In genomic region chr12:55930771-55931316, GRCh38 we compare ENCODE assay signal across 8 cellular contexts. TPM values are rescaled to one million over a fixed set of nuclear protein-coding genes. Genes with fewer than 3 reads are reported as not detected.
A peak's percentile ranks its signal among the peaks of the same experiment; 100 is the strongest.
DNase-seq lines count a peak whose midpoint lies in the region; ATAC-seq and TF ChIP-seq lines count a peak whose summit lies in the region.

DGKA (plus strand) TSS chr12:55931162; CDS start chr12:55936504, 5,342 bp downstream.

- H3K9ac ChIP-seq in HUES64 (ENCODE audit: low read depth, low read length) = peak within 1 kb of the TSS; percentile 22; the same call in 1 of the 2 replicates

- 77% methylated on average over 2 of the region's 3 CpGs for WGBS in HUES64
- WGBS in testis, 2 donors = 37 to 38% methylated on average over 3 of the region's 3 CpGs

- intact Hi-C loops in testis (cut with DNase I; ENCODE audit: low total_unique reads) = loop anchor here (10.0 kb wide), 1 partner anchor 186 kb away; the partner anchor contains the start of gene GDF11

- H3K9me3 ChIP-seq in HUES64 (ENCODE audit: insufficient read depth, low read depth, low read length) (no peaks in the 10 kb centered on the region), testis (no peaks in the 10 kb centered on the region)

- peak; percentile 28 to 52 (median 32) for TF ChIP-seq CTCF in testis (IDR thresholded peaks at IDR 0.05)

- H3K4me1 ChIP-seq in HUES64 (ENCODE audit: insufficient read depth, low read length) (peaks cover 26% of the 10 kb centered on the region), testis (peaks cover 17% of the 10 kb centered on the region)

- H3K27me3 ChIP-seq in HUES64 (ENCODE audit: insufficient read depth, low read length) (peaks cover 30% of the 10 kb centered on the region), testis (no peaks in the 10 kb centered on the region)

- no peak within 1 kb of the TSS; the same call in 1 of the 2 replicates for H3K27ac ChIP-seq in HUES64 (ENCODE audit: low read depth, low read length)
- H3K27ac ChIP-seq in testis = peak within 1 kb of the TSS; percentile 46 to 66

- H3K4me3 ChIP-seq in HUES64 (ENCODE audit: low read length) = peak within 1 kb of the TSS; percentile 65
- H3K4me3 ChIP-seq in testis = peak within 1 kb of the TSS; percentile 69 to 72

- DNase-seq in EL = peak; percentile 67
- DNase-seq in activated effector memory CD4-positive, alpha-beta T cell treated with Interleukin-2 at 50 U/mL for 16 hours = peak; percentile 77
- peak; percentile 82 for DNase-seq in fibroblast of the conjunctiva (ENCODE audit: low read depth)
- DNase-seq in occipital lobe (lab: John Stamatoyannopoulos, UW) = peak; percentile 6
- no peak for DNase-seq in testis

- TF ChIP-seq POLR2A in Raji (IDR thresholded peaks at IDR 0.05; ENCODE audit: insufficient read depth, low read depth, low read length) = peak; percentile 61
- no peak for TF ChIP-seq POLR2A in testis (IDR thresholded peaks at IDR 0.05)

- 0 out of 2 replicates have a peak, but pooled peaks cover 1% of the 10 kb centered on the region for H3K36me3 ChIP-seq in HUES64 (ENCODE audit: insufficient read depth, low read length)
- no peaks in the 10 kb centered on the region for H3K36me3 ChIP-seq in testis (ENCODE audit: low read depth, missing control alignments)

- no peak for ATAC-seq in HG02763 (IDR thresholded peaks at IDR 0.05; ENCODE audit: unreplicated experiment)

RNA-seq across cellular contexts. Expression of gene DGKA, which starts in this region (rescaled TPM):
- polyA plus RNA-seq in HUES64 (2013, experiment 1 of 2) = 7.5 TPM
- polyA plus RNA-seq in HUES64 (2013, experiment 2 of 2) = 18.6 TPM
- 10.9 TPM for total RNA-seq in occipital lobe
- total RNA-seq in testis = 10 to 100 TPM; 28.9 to 40.4 TPM
- 40.3 TPM for polyA plus RNA-seq in testis (ENCODE audit: insufficient read depth, low read depth, low replicate concordance)
